In genomic region chr7:75985518-75986146, GRCh38 we compare ENCODE assay signal across 2 cellular contexts.
TF ChIP-seq lines count a peak whose summit lies in the region.

No MANE protein-coding gene starts in this region.

TF ChIP-seq in SK-N-SH, 30 proteins besides CTCF, POLR2A, EP300 and RAD21 (continued from another document):
- TF ChIP-seq REST (IDR thresholded peaks at IDR 0.05; ENCODE audit: low read depth, low read length) (no peak), POLR2AphosphoS5 (IDR thresholded peaks at IDR 0.05; ENCODE audit: low read depth, low read length) (no peak), JUND (IDR thresholded peaks at IDR 0.05) (no peak), NRF1 (IDR thresholded peaks at IDR 0.05; ENCODE audit: low read depth, low read length) (no peak), TAF1 (IDR thresholded peaks at IDR 0.05; ENCODE audit: borderline replicate concordance, low read depth, low read length) (no peak), ZBTB33 (IDR thresholded peaks at IDR 0.05; ENCODE audit: borderline replicate concordance, low read depth) (no peak)

TF ChIP-seq in SK-N-SH treated with all-trans-retinoic acid at 6 μM for 48 hours, 23 proteins besides CTCF, POLR2A, EP300 and RAD21 (continued from another document):
- no peak for TF ChIP-seq PPARA (CRISPR knock-in tag; IDR thresholded peaks at IDR 0.05; ENCODE audit: borderline replicate concordance)
- TF ChIP-seq ZNF70 (CRISPR knock-in tag; IDR thresholded peaks at IDR 0.05), result no peak
- no peak for TF ChIP-seq ZFP30 (CRISPR knock-in tag; IDR thresholded peaks at IDR 0.05)
- no peak for TF ChIP-seq ZNF8 (CRISPR knock-in tag; IDR thresholded peaks at IDR 0.05)
- TF ChIP-seq CSDC2 (CRISPR knock-in tag; IDR thresholded peaks at IDR 0.05), result no peak
